In genomic region chr2:234690569-234691225, GRCh38 we compare ENCODE assay signal across 11 cellular contexts.
DNase-seq lines count a peak whose midpoint lies in the region; ATAC-seq and TF ChIP-seq lines count a peak whose summit lies in the region.
"Had no signal": no experiment of that assay in that cellular context is flagged by ENCODE, and none has a peak within 500 bp of the region (broad histone marks: within the 10 kb centered on the region; RNA-seq: fewer than 3 reads in every experiment).

No MANE protein-coding gene starts in this region.

- no peaks in the 10 kb centered on the region for H3K9me3 ChIP-seq in AG04450 (ENCODE audit: control insufficient read depth, insufficient read depth, low read length)
- H3K9me3 ChIP-seq in SK-N-MC (ENCODE audit: low read depth, low read length) = no peaks in the 10 kb centered on the region

- CTCF ChIA-PET in AG04450 (lab: Charles Lee) = interaction anchor here (1.1 to 1.4 kb wide), 3 partner anchors 126 to 145 kb away, joined by 3 to 4 read pairs (median 3); no protein-coding TSS in a partner anchor

- H3K4me3 ChIP-seq in AG04450 (ENCODE audit: low read depth, low read length) (no peak overlapping the region), SK-N-MC (peak overlapping the region; percentile 12; the same call in 1 of the 2 replicates)
- H3K4me3 ChIP-seq: BLaER1 had no signal

- no peaks in the 10 kb centered on the region for H3K27me3 ChIP-seq in AG04450 (ENCODE audit: control insufficient read depth, insufficient read depth, low read length)
- H3K27me3 ChIP-seq: BLaER1 had no signal

- no peak for TF ChIP-seq CTCF in AG04450 (IDR thresholded peaks at IDR 0.05; ENCODE audit: low read depth, low read length)

- H3K9ac ChIP-seq in SK-N-MC (ENCODE audit: insufficient read length) = no peak overlapping the region
- H3K9ac ChIP-seq: BLaER1 had no signal

- DNase-seq in AG04450 (ENCODE audit: low read depth, low spot score) (no peak), NCI-H1930 (lab: John Stamatoyannopoulos, UW) (peak; percentile 71 to 90), SK-N-MC (ENCODE audit: low read depth, low spot score) (no peak), left lobe of liver (ENCODE audit: low spot score) (no peak), globus pallidus (ENCODE audit: low spot score) (no peak), activated gamma-delta T cell treated with Interleukin-2 at 50 U/mL for 16 hours (no peak)
- DNase-seq in activated CD4-positive, alpha-beta T cell treated with anti-CD3 and anti-CD28 coated beads for 48 hours = no peak
- DNase-seq: activated T-cell treated with anti-CD3 and anti-CD28 coated beads for 4 hours; stimulated activated CD4-positive, alpha-beta T cell treated with anti-CD3 and anti-CD28 coated beads, Interleukin-1b, Interleukin-23, amount 100 ng/mL, for 48 hours had no signal

- peak; percentile 48 for ATAC-seq in left lobe of liver
- no peak for ATAC-seq in GM18519 (IDR thresholded peaks at IDR 0.05; ENCODE audit: low FRiP score, unreplicated experiment)

- peak overlapping the region; percentile 33 for H3K27ac ChIP-seq in AG04450 (ENCODE audit: low read depth, low read length)
- H3K27ac ChIP-seq in SK-N-MC = no peak overlapping the region
- H3K27ac ChIP-seq: BLaER1 had no signal

- POLR2A ChIA-PET in AG04450 (lab: Yijun Ruan, JAX) = interaction anchor here (0.7 to 0.9 kb wide), 2 partner anchors 11 to 58 kb away, joined by 4 to 8 read pairs; no protein-coding TSS in a partner anchor

- no peaks in the 10 kb centered on the region for H3K36me3 ChIP-seq in SK-N-MC (ENCODE audit: insufficient read depth, low read length)
- H3K36me3 ChIP-seq: BLaER1 had no signal

Comparison
In these comparisons a context has a peak if more than half of its experiments do, and no peak if none do; other contexts are left out.
1. DNase-seq: peak in NCI-H1930 (2 of 2); none in AG04450 (single experiment), SK-N-MC (single experiment), left lobe of liver (single experiment), activated CD4-positive, alpha-beta T cell treated with anti-CD3 and anti-CD28 coated beads for 48 hours (single experiment), globus pallidus (single experiment) and activated gamma-delta T cell treated with Interleukin-2 at 50 U/mL for 16 hours (single experiment).